ENCODE assay signal across 16 cellular contexts in the genomic region with DNA sequence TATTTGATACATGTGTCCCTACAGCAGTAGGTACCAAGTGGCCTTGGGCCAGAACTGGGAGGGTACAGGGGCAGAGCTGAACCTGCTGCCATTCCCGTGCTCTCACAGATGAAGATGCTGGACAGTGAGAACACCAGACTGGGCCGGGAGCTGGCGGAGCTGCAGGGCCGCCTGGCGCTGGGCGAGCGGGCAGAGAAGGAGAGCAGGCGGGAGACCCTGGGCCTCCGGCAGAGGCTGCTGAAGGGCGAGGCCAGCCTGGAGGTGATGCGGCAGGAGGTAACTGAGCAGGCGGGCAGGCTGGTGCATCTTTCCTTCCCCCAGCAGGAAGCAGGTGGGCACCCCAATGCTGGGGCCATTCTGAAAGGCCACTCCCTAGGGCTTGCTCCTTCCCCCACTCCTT. TPM values are rescaled to one million over a fixed set of nuclear protein-coding genes. Genes with fewer than 3 reads are reported as not detected.
DNase-seq lines count a peak whose midpoint lies in the region; ATAC-seq and TF ChIP-seq lines count a peak whose summit lies in the region.
"Had no signal": no experiment of that assay in that cellular context is flagged by ENCODE, and none has a peak within 500 bp of the region (broad histone marks: within the 10 kb centered on the region; RNA-seq: fewer than 3 reads in every experiment).

No MANE protein-coding gene starts in this region.

- no peaks in the 10 kb centered on the region for H3K36me3 Mint-ChIP-seq in natural killer cell
- no peaks in the 10 kb centered on the region for H3K36me3 Mint-ChIP-seq in natural killer cell treated with Interleukin-12 subunit alpha and Interleukin-12 subunit beta and Interleukin-15 and Interleukin-18, amount 100 ng/mL, for 72 hours
- peaks cover 4% of the 10 kb centered on the region for H3K36me3 Mint-ChIP-seq in central memory CD8-positive, alpha-beta T cell (ENCODE audit: insufficient read depth)
- H3K36me3 Mint-ChIP-seq: CD4-positive, CD25-positive, alpha-beta regulatory T cell had no signal

- H3K9me3 Mint-ChIP-seq in natural killer cell: no peaks in the 10 kb centered on the region
- H3K9me3 Mint-ChIP-seq in natural killer cell treated with Interleukin-12 subunit alpha and Interleukin-12 subunit beta and Interleukin-15 and Interleukin-18, amount 100 ng/mL, for 72 hours: no peaks in the 10 kb centered on the region
- H3K9me3 Mint-ChIP-seq in central memory CD8-positive, alpha-beta T cell: no peaks in the 10 kb centered on the region
- H3K9me3 Mint-ChIP-seq: CD14-positive monocyte; CD4-positive, CD25-positive, alpha-beta regulatory T cell; CD8-positive, alpha-beta T cell had no signal

- H3K27me3 Mint-ChIP-seq in natural killer cell (ENCODE audit: low read depth in 2 of 2): no peaks in the 10 kb centered on the region
- no peaks in the 10 kb centered on the region for H3K27me3 Mint-ChIP-seq in natural killer cell treated with Interleukin-12 subunit alpha and Interleukin-12 subunit beta and Interleukin-15 and Interleukin-18, amount 100 ng/mL, for 72 hours
- H3K27me3 Mint-ChIP-seq in central memory CD8-positive, alpha-beta T cell: no peaks in the 10 kb centered on the region
- H3K27me3 Mint-ChIP-seq: CD4-positive, CD25-positive, alpha-beta regulatory T cell had no signal

- intact Hi-C loops in natural killer cell (cut with micrococcal nuclease): no loop called here

- H3K4me1 Mint-ChIP-seq in natural killer cell: peaks cover 6 to 11% of the 10 kb centered on the region in 2 donors
- H3K4me1 Mint-ChIP-seq in natural killer cell treated with Interleukin-12 subunit alpha and Interleukin-12 subunit beta and Interleukin-15 and Interleukin-18, amount 100 ng/mL, for 72 hours (ENCODE audit: low read depth in 2 of 2): peaks cover 0 to 8% of the 10 kb centered on the region in 2 donors
- H3K4me1 Mint-ChIP-seq in central memory CD8-positive, alpha-beta T cell: peaks cover 14% of the 10 kb centered on the region

- no peak for ATAC-seq in natural killer cell
- ATAC-seq in natural killer cell treated with Interleukin-12 subunit alpha and Interleukin-12 subunit beta and Interleukin-15 and Interleukin-18, amount 100 ng/mL, for 72 hours: no peak
- ATAC-seq in central memory CD8-positive, alpha-beta T cell (replicated peaks; ENCODE audit: extremely low read depth, poor library complexity, severe bottlenecking): no peak
- ATAC-seq: A549; CD8-positive, alpha-beta T cell had no signal

- no peak overlapping the region for H3K27ac Mint-ChIP-seq in natural killer cell
- no peak overlapping the region for H3K27ac Mint-ChIP-seq in natural killer cell treated with Interleukin-12 subunit alpha and Interleukin-12 subunit beta and Interleukin-15 and Interleukin-18, amount 100 ng/mL, for 72 hours
- peak overlapping the region; percentile 55 for H3K27ac Mint-ChIP-seq in central memory CD8-positive, alpha-beta T cell (ENCODE audit: low read depth)
- H3K27ac Mint-ChIP-seq: CD14-positive monocyte; CD8-positive, alpha-beta T cell had no signal

- H3K4me3 Mint-ChIP-seq in natural killer cell: peak overlapping the region; percentile 35
- no peak overlapping the region for H3K4me3 Mint-ChIP-seq in natural killer cell treated with Interleukin-12 subunit alpha and Interleukin-12 subunit beta and Interleukin-15 and Interleukin-18, amount 100 ng/mL, for 72 hours
- H3K4me3 Mint-ChIP-seq in central memory CD8-positive, alpha-beta T cell: no peak overlapping the region
- H3K4me3 Mint-ChIP-seq: CD14-positive monocyte; CD4-positive, CD25-positive, alpha-beta regulatory T cell; CD8-positive, alpha-beta T cell had no signal

- no peak for TF ChIP-seq CTCF in natural killer cell (IDR thresholded peaks at IDR 0.05)

- DNase-seq in natural killer cell (no peak), AG08395 (ENCODE audit: low spot score) (no peak), retina (no peak)
- DNase-seq in natural killer cell treated with Interleukin-12 subunit alpha and Interleukin-12 subunit beta and Interleukin-15 and Interleukin-18, amount 100 ng/mL, for 72 hours (ENCODE audit: low spot score): no peak
- DNase-seq in central memory CD8-positive, alpha-beta T cell (ENCODE audit: low spot score in 2 of 2): no peak
- DNase-seq: BE2C; C1 segment of cervical spinal cord; Caco-2; Calu3; CD4-positive, CD25-positive, alpha-beta regulatory T cell; CD8-positive, alpha-beta T cell; DMS79 treated with DMSO at 0.1 percent for 48 hours; GF-D8 had no signal

RNA-seq across cellular contexts. Expression of gene MFAP2, which starts 21.9 kb away (rescaled TPM):
- under 1 TPM in 1 of 3 donors, not detected in 2; 0.15 TPM for total RNA-seq in natural killer cell
- not detected for total RNA-seq in natural killer cell treated with Interleukin-12 subunit alpha and Interleukin-12 subunit beta and Interleukin-15 and Interleukin-18, amount 100 ng/mL, for 72 hours
- total RNA-seq: A172; CD4-positive, CD25-positive, alpha-beta regulatory T cell; CD8-positive, alpha-beta T cell had no signal

RNA-seq across cellular contexts. Expression of gene CROCC, which starts 36.7 kb away (rescaled TPM):
- 10 to 100 TPM; 51.7 to 62.9 (median 59.1) TPM for total RNA-seq in natural killer cell
- total RNA-seq in natural killer cell treated with Interleukin-12 subunit alpha and Interleukin-12 subunit beta and Interleukin-15 and Interleukin-18, amount 100 ng/mL, for 72 hours: 10 to 100 TPM; 21.0 to 29.3 TPM

RNA-seq across cellular contexts. Expression of gene ATP13A2, which starts 53.3 kb away (rescaled TPM):
- 10 to 100 TPM; 38.7 to 53.6 (median 42.8) TPM for total RNA-seq in natural killer cell
- 10 to 100 TPM; 68.0 to 88.3 TPM for total RNA-seq in natural killer cell treated with Interleukin-12 subunit alpha and Interleukin-12 subunit beta and Interleukin-15 and Interleukin-18, amount 100 ng/mL, for 72 hours
